16 cellular contexts compared by ENCODE assay signal in the genomic region with DNA sequence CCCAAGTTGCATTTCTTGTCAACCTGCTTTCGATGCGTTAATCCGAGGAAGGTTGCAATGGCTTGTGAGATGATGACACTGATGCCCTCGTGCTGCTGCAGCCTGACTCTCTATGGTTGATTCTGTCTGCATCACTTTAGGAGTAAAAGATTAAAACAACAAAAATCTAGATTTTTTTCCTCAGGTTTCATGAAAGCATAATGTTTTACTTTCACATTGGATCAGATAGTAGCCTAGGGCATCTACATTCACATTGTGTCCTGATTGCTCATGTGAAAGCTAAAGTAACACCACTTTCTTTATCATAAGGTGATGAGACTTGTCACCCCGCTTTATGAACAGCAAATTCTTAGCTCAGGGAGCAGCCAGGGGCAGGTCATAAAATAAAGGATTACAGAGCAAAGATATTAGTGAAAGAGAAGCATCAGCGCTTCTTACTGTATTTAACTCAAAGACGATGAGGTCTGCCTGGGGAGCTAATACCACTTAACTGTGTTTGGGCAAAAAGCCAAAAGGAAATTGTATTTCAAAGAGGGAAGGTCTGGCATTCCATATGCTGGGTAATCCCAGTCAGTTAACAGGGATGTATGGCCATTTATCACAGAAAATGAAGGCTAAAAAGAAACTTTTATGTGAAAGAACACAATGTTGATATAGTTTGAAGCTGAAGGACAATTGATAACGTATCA.
DNase-seq lines count a peak whose midpoint lies in the region; ATAC-seq and TF ChIP-seq lines count a peak whose summit lies in the region.
"Had no signal": no experiment of that assay in that cellular context is flagged by ENCODE, and none has a peak within 500 bp of the region (broad histone marks: within the 10 kb centered on the region; RNA-seq: fewer than 3 reads in every experiment).

No MANE protein-coding gene starts in this region.

- H3K9me2 ChIP-seq in GM23248 (ENCODE audit: insufficient read depth), result no peaks in the 10 kb centered on the region; the same call in 1 of the 2 replicates

- no peaks in the 10 kb centered on the region for H3K9me3 Mint-ChIP-seq in mesothelial cell of epicardium
- peaks cover 2% of the 10 kb centered on the region for H3K9me3 Mint-ChIP-seq in activated CD4-positive, alpha-beta T cell treated with anti-CD3 and anti-CD28 coated beads for 36 hours (ENCODE audit: low read depth)

- no peaks in the 10 kb centered on the region for H4K20me1 ChIP-seq in GM23248 (ENCODE audit: insufficient read depth)

- no peak overlapping the region for H3K9ac ChIP-seq in GM23248

- no peaks in the 10 kb centered on the region for H3K36me3 ChIP-seq in GM23248 (ENCODE audit: low read depth)

- CTCF ChIA-PET in activated CD4-positive, alpha-beta T cell treated with anti-CD3 and anti-CD28 coated beads for 36 hours (lab: Charles Lee), result no interaction called here

- TF ChIP-seq CTCF in mesothelial cell of epicardium (IDR thresholded peaks at IDR 0.05; ENCODE audit: unreplicated experiment), result no peak

- peak overlapping the region; percentile 24 for H3K4me2 ChIP-seq in GM23248 (ENCODE audit: unreplicated experiment)

- H3K4me1 Mint-ChIP-seq in mesothelial cell of epicardium, result peaks cover 46% of the 10 kb centered on the region
- no peaks in the 10 kb centered on the region for H3K4me1 Mint-ChIP-seq in activated CD4-positive, alpha-beta T cell treated with anti-CD3 and anti-CD28 coated beads for 36 hours

- peaks cover 1% of the 10 kb centered on the region for H3K36me3 Mint-ChIP-seq in mesothelial cell of epicardium
- H3K36me3 Mint-ChIP-seq in activated CD4-positive, alpha-beta T cell treated with anti-CD3 and anti-CD28 coated beads for 36 hours (ENCODE audit: low read depth), result no peaks in the 10 kb centered on the region

- peaks cover 18% of the 10 kb centered on the region; the same call in 1 of the 2 replicates for H3K4me1 ChIP-seq in GM23248 (ENCODE audit: insufficient read depth)

- in situ Hi-C loops in GM23248 (cut with MboI), result no loop called here

- no peak overlapping the region for H3K27ac ChIP-seq in GM23248

- POLR2A ChIA-PET in activated CD4-positive, alpha-beta T cell treated with anti-CD3 and anti-CD28 coated beads for 36 hours (lab: Charles Lee), result interaction anchor here (0.5 to 1.0 kb wide), 2 partner anchors 10 to 654 kb away, joined by 3 to 5 read pairs; no protein-coding TSS in a partner anchor

- 32 to 35% methylated on average over 8 of the region's 8 CpGs for WGBS in GM23248 (ENCODE audit: low coverage in 1 of 2, low lambda C conversion rate in 2 of 2, missing lambda C conversion rate in 2 of 2), 2 experiments

- intact Hi-C loops in activated CD4-positive, alpha-beta T cell treated with anti-CD3 and anti-CD28 coated beads for 36 hours (cut with DNase I, micrococcal nuclease), result no loop called here

- H3K4me3 ChIP-seq in GM23248, result peak overlapping the region; percentile 15; the same call in 1 of the 2 replicates

- ATAC-seq in GM21737 (IDR thresholded peaks at IDR 0.05; ENCODE audit: unreplicated experiment) (no peak), GM21825 (IDR thresholded peaks at IDR 0.05; ENCODE audit: unreplicated experiment) (no peak), GM21515 (IDR thresholded peaks at IDR 0.05; ENCODE audit: unreplicated experiment) (no peak)
- ATAC-seq in activated CD4-positive, alpha-beta T cell treated with anti-CD3 and anti-CD28 coated beads for 36 hours, result no peak
- ATAC-seq: stimulated activated naive CD8-positive, alpha-beta T cell treated with anti-CD3 and anti-CD28 coated beads, Interleukin-15, Interleukin-2, amounts not matched to agents 100 U/mL and 50 U/mL, for 24 hours had no signal

- H3F3A ChIP-seq in GM23248 (ENCODE audit: insufficient read depth), result no peaks in the 10 kb centered on the region

- H2AFZ ChIP-seq in GM23248, result 0 out of 2 replicates have a peak overlapping the region, but pooled peaks have one; percentile 14

- peak overlapping the region; percentile 91 for H3K27ac Mint-ChIP-seq in mesothelial cell of epicardium
- no peak overlapping the region for H3K27ac Mint-ChIP-seq in activated CD4-positive, alpha-beta T cell treated with anti-CD3 and anti-CD28 coated beads for 36 hours

- no peaks in the 10 kb centered on the region for H3K27me3 ChIP-seq in GM23248 (replicated peaks; ENCODE audit: insufficient read depth)

- H3K4me3 Mint-ChIP-seq in mesothelial cell of epicardium, result peak overlapping the region; percentile 65
- H3K4me3 Mint-ChIP-seq in activated CD4-positive, alpha-beta T cell treated with anti-CD3 and anti-CD28 coated beads for 36 hours, result no peak overlapping the region

- peak; percentile 16 for DNase-seq in GM23248
- peak; percentile 31 for DNase-seq in NCI-H187 treated with DMSO at 0.1 percent for 48 hours (lab: John Stamatoyannopoulos, UW)
- peak; percentile 77 for DNase-seq in SHP77 treated with DMSO at 0.1 percent for 48 hours (lab: John Stamatoyannopoulos, UW)
- no peak for DNase-seq in mesothelial cell of epicardium (ENCODE audit: low spot score in 2 of 2, unreplicated experiment in 2 of 2)
- DNase-seq in activated CD4-positive, alpha-beta T cell treated with anti-CD3 and anti-CD28 coated beads for 36 hours, result no peak
- DNase-seq: activated CD4-positive, alpha-beta T cell treated with anti-CD3 and anti-CD28 coated beads, Interleukin-2, amount 50 U/mL, for 48 hours; amygdala; cortex of kidney; GOT3; KG1; NCI-H226; stimulated activated naive CD8-positive, alpha-beta T cell treated with anti-CD3 and anti-CD28 coated beads, Interleukin-15, Interleukin-2, amounts not matched to agents 100 U/mL and 50 U/mL, for 24 hours; T-helper 9 cell had no signal

- no peaks in the 10 kb centered on the region for H3K27me3 Mint-ChIP-seq in mesothelial cell of epicardium (ENCODE audit: low read depth)
- peaks cover 3% of the 10 kb centered on the region for H3K27me3 Mint-ChIP-seq in activated CD4-positive, alpha-beta T cell treated with anti-CD3 and anti-CD28 coated beads for 36 hours

- no peaks in the 10 kb centered on the region for H3K9me3 ChIP-seq in GM23248 (ENCODE audit: low read depth)

- H3K79me2 ChIP-seq in GM23248 (ENCODE audit: insufficient read depth), result no peaks in the 10 kb centered on the region

Comparison
In these comparisons a context has a peak if more than half of its experiments do, and no peak if none do; other contexts are left out.
1. DNase-seq: peak in GM23248 (single experiment), NCI-H187 treated with DMSO at 0.1 percent for 48 hours (single experiment) and SHP77 treated with DMSO at 0.1 percent for 48 hours (single experiment); none in mesothelial cell of epicardium (0 of 2) and activated CD4-positive, alpha-beta T cell treated with anti-CD3 and anti-CD28 coated beads for 36 hours (single experiment).